ENCODE assay signal across 2 cellular contexts in genomic region chr1:185721553-185721952, GRCh38.
TF ChIP-seq lines count a peak whose summit lies in the region.

No MANE protein-coding gene starts in this region.

TF ChIP-seq in SK-N-SH treated with all-trans-retinoic acid at 6 μM for 48 hours, 23 proteins besides CTCF, POLR2A, EP300 and RAD21 (continued from another document):
- TF ChIP-seq TOX (CRISPR knock-in tag; IDR thresholded peaks at IDR 0.05; ENCODE audit: borderline replicate concordance) (no peak), ARNTL (CRISPR knock-in tag; IDR thresholded peaks at IDR 0.05; ENCODE audit: borderline replicate concordance, low read depth) (no peak), PPARA (CRISPR knock-in tag; IDR thresholded peaks at IDR 0.05; ENCODE audit: borderline replicate concordance) (no peak)

TF ChIP-seq in HEK293, 187 proteins besides CTCF, POLR2A, EP300 and RAD21 (continued from another document):
- TF ChIP-seq, protein P1, sequence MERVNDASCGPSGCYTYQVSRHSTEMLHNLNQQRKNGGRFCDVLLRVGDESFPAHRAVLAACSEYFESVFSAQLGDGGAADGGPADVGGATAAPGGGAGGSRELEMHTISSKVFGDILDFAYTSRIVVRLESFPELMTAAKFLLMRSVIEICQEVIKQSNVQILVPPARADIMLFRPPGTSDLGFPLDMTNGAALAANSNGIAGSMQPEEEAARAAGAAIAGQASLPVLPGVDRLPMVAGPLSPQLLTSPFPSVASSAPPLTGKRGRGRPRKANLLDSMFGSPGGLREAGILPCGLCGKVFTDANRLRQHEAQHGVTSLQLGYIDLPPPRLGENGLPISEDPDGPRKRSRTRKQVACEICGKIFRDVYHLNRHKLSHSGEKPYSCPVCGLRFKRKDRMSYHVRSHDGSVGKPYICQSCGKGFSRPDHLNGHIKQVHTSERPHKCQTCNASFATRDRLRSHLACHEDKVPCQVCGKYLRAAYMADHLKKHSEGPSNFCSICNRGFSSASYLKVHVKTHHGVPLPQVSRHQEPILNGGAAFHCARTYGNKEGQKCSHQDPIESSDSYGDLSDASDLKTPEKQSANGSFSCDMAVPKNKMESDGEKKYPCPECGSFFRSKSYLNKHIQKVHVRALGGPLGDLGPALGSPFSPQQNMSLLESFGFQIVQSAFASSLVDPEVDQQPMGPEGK (tag by site-specific recombination; IDR thresholded peaks at IDR 0.05) = no peak
- TF ChIP-seq ZNF670 (tag by site-specific recombination; IDR thresholded peaks at IDR 0.05; ENCODE audit: low read depth) (no peak), ZNF121 (tag by site-specific recombination; IDR thresholded peaks at IDR 0.05) (no peak), ZNF266 (tag by site-specific recombination; IDR thresholded peaks at IDR 0.05; ENCODE audit: low read depth) (no peak), IKZF3 (tag by site-specific recombination; IDR thresholded peaks at IDR 0.05) (no peak), ZNF830 (tag by site-specific recombination; IDR thresholded peaks at IDR 0.05; ENCODE audit: low read depth) (peak; percentile 54; the same call in 1 of the 2 replicates), ZNF549 (tag by site-specific recombination; IDR thresholded peaks at IDR 0.05) (peak; percentile 56; the same call in 1 of the 2 replicates), ZNF777 (tag by site-specific recombination; IDR thresholded peaks at IDR 0.05; ENCODE audit: borderline replicate concordance) (no peak), KLF9 (tag by site-specific recombination; IDR thresholded peaks at IDR 0.05; ENCODE audit: low read depth) (no peak), ZNF366 (tag by site-specific recombination; conservative IDR thresholded peaks at IDR 0.05) (no peak), ZNF239 (tag by site-specific recombination; IDR thresholded peaks at IDR 0.05) (no peak), ZNF37A (tag by site-specific recombination; IDR thresholded peaks at IDR 0.05) (peak; percentile 44; the same call in 1 of the 2 replicates)
